In genomic region chr22:17368727-17369552, GRCh38 we compare ENCODE assay signal across 1 cellular context.
TF ChIP-seq lines count a peak whose summit lies in the region.

TSS of gene CECR2 (plus strand) at chr22:17369460. CDS start at chr22:17369784, 324 bp downstream.

TF ChIP-seq in H1, 55 proteins besides CTCF, POLR2A, EP300 and RAD21 (continued from another document):
- TF ChIP-seq BACH1 (IDR thresholded peaks at IDR 0.05; ENCODE audit: low read length) (0 out of 2 replicates have a peak, but pooled peaks have one; percentile 16), POU5F1 (IDR thresholded peaks at IDR 0.05; ENCODE audit: low read depth, low read length) (no peak), RFX5 (IDR thresholded peaks at IDR 0.05; ENCODE audit: borderline replicate concordance, low read depth, low read length) (no peak), CEBPB (IDR thresholded peaks at IDR 0.05; ENCODE audit: low read depth, low read length) (no peak), TAF7 (optimal IDR thresholded peaks at IDR 0.05; ENCODE audit: borderline replicate concordance, low read depth, low read length) (peak; percentile 71), SP1 (IDR thresholded peaks at IDR 0.05; ENCODE audit: low read depth, low read length) (0 out of 2 replicates have a peak, but pooled peaks have one; percentile 45), CREB1 (IDR thresholded peaks at IDR 0.05) (no peak), SIRT6 (IDR thresholded peaks at IDR 0.05; ENCODE audit: low read length) (no peak), JUN (IDR thresholded peaks at IDR 0.05; ENCODE audit: low read depth, low read length) (no peak), TCF12 (IDR thresholded peaks at IDR 0.05; ENCODE audit: low read depth, low read length) (no peak), USF2 (IDR thresholded peaks at IDR 0.05; ENCODE audit: low read length) (peak; percentile 4; the same call in 1 of the 2 replicates), HDAC6 (IDR thresholded peaks at IDR 0.05; ENCODE audit: low read depth, low read length) (no peak), SAP30 (IDR thresholded peaks at IDR 0.05; ENCODE audit: insufficient read depth, insufficient replicate concordance, low read length) (peak; percentile 76), BRCA1 (IDR thresholded peaks at IDR 0.05; ENCODE audit: low read depth, low read length) (no peak), SIX5 (IDR thresholded peaks at IDR 0.05; ENCODE audit: low read depth, low read length) (no peak), CTBP2 (IDR thresholded peaks at IDR 0.05; ENCODE audit: borderline replicate concordance, insufficient read depth, insufficient read length, low read length) (no peak), EZH2 (IDR thresholded peaks at IDR 0.05; ENCODE audit: low read depth, low read length, severe bottlenecking) (no peak), SIN3A (conservative IDR thresholded peaks at IDR 0.05 in 1 of 2, IDR thresholded peaks at IDR 0.05 in 1 of 2; ENCODE audit: low read depth in 1 of 2, low read length in 2 of 2) (peak; percentile 17 to 82; a peak in 3 of 4 replicates), ZNF274 (IDR thresholded peaks at IDR 0.05; ENCODE audit: borderline replicate concordance, extremely low read depth, low read length) (no peak), ATF2 (IDR thresholded peaks at IDR 0.05; ENCODE audit: low read length) (no peak), KDM5A (IDR thresholded peaks at IDR 0.05; ENCODE audit: low read length) (no peak), EGR1 (IDR thresholded peaks at IDR 0.05; ENCODE audit: borderline replicate concordance, low read depth, low read length) (peak; percentile 31; the same call in 1 of the 2 replicates), PHF8 (conservative IDR thresholded peaks at IDR 0.05; ENCODE audit: low read depth, low read length) (peak; percentile 60; the same call in 1 of the 2 replicates), FOSL1 (IDR thresholded peaks at IDR 0.05; ENCODE audit: insufficient read depth, low read depth, low read length) (no peak), CBX5 (IDR thresholded peaks at IDR 0.05; ENCODE audit: low read depth, low read length) (no peak), KDM4A (IDR thresholded peaks at IDR 0.05; ENCODE audit: low read depth, low read length, severe bottlenecking) (peak; percentile 25), MAFK (IDR thresholded peaks at IDR 0.05; ENCODE audit: low read depth, low read length) (no peak), NRF1 (IDR thresholded peaks at IDR 0.05; ENCODE audit: low read depth, low read length) (no peak), CHD1 (IDR thresholded peaks at IDR 0.05; ENCODE audit: low read depth, low read length) (peak; percentile 77; the same call in 1 of the 2 replicates), ASH2L (IDR thresholded peaks at IDR 0.05; ENCODE audit: low read length) (peak; percentile 87), SP4 (IDR thresholded peaks at IDR 0.05; ENCODE audit: low read length) (no peak), RXRA (IDR thresholded peaks at IDR 0.05; ENCODE audit: insufficient read depth, low read depth, low read length) (no peak), GTF2F1 (IDR thresholded peaks at IDR 0.05; ENCODE audit: borderline replicate concordance, low read depth, low read length) (no peak), E2F6 (IDR thresholded peaks at IDR 0.05) (peak; percentile 84), TBP (IDR thresholded peaks at IDR 0.05; ENCODE audit: low read depth, low read length) (peak; percentile 61; the same call in 1 of the 2 replicates), POLR2AphosphoS5 (IDR thresholded peaks at IDR 0.05; ENCODE audit: low read depth, low read length) (peak; percentile 79; the same call in 1 of the 2 replicates), SRF (IDR thresholded peaks at IDR 0.05; ENCODE audit: low read depth, low read length) (no peak), MAX (IDR thresholded peaks at IDR 0.05) (peak; percentile 78), JUND (IDR thresholded peaks at IDR 0.05; ENCODE audit: low read length) (peak; percentile 78), RNF2 (IDR thresholded peaks at IDR 0.05; ENCODE audit: borderline replicate concordance, low read depth, low read length, missing control alignments, poor library complexity, severe bottlenecking) (no peak), BCL11A (IDR thresholded peaks at IDR 0.05; ENCODE audit: low read depth in 2 of 2, low read length in 2 of 2) (no peak), YY1 (IDR thresholded peaks at IDR 0.05; ENCODE audit: low read depth, low read length) (no peak), HDAC2 (IDR thresholded peaks at IDR 0.05; ENCODE audit: borderline replicate concordance in 1 of 2, low read depth in 2 of 2, low read length in 2 of 2) (peak in 1 of 2 experiments; percentile 90; a peak in 1 of 4 replicates), NANOG (IDR thresholded peaks at IDR 0.05; ENCODE audit: insufficient read depth, low read depth, low read length, poor library complexity, severe bottlenecking) (no peak), GABPA (IDR thresholded peaks at IDR 0.05; ENCODE audit: borderline replicate concordance, insufficient read depth, low read length) (no peak), TEAD4 (IDR thresholded peaks at IDR 0.05; ENCODE audit: low read depth, low read length) (no peak), KDM1A (IDR thresholded peaks at IDR 0.05; ENCODE audit: borderline replicate concordance, low read length) (no peak), SP2 (IDR thresholded peaks at IDR 0.05; ENCODE audit: low read length) (no peak), SUZ12 (IDR thresholded peaks at IDR 0.05; ENCODE audit: low read length) (no peak), CBX8 (IDR thresholded peaks at IDR 0.05; ENCODE audit: borderline replicate concordance, low read depth, low read length) (no peak), RBBP5 (IDR thresholded peaks at IDR 0.05; ENCODE audit: borderline replicate concordance, low read depth, low read length) (peak; percentile 64; the same call in 1 of the 2 replicates), CHD2 (IDR thresholded peaks at IDR 0.05; ENCODE audit: low read length) (peak; percentile 34; the same call in 1 of the 2 replicates)
- TF ChIP-seq, protein P1, sequence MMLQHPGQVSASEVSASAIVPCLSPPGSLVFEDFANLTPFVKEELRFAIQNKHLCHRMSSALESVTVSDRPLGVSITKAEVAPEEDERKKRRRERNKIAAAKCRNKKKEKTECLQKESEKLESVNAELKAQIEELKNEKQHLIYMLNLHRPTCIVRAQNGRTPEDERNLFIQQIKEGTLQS (IDR thresholded peaks at IDR 0.05; ENCODE audit: insufficient read depth, low read depth, low read length), result no peak
- TF ChIP-seq, protein P2, sequence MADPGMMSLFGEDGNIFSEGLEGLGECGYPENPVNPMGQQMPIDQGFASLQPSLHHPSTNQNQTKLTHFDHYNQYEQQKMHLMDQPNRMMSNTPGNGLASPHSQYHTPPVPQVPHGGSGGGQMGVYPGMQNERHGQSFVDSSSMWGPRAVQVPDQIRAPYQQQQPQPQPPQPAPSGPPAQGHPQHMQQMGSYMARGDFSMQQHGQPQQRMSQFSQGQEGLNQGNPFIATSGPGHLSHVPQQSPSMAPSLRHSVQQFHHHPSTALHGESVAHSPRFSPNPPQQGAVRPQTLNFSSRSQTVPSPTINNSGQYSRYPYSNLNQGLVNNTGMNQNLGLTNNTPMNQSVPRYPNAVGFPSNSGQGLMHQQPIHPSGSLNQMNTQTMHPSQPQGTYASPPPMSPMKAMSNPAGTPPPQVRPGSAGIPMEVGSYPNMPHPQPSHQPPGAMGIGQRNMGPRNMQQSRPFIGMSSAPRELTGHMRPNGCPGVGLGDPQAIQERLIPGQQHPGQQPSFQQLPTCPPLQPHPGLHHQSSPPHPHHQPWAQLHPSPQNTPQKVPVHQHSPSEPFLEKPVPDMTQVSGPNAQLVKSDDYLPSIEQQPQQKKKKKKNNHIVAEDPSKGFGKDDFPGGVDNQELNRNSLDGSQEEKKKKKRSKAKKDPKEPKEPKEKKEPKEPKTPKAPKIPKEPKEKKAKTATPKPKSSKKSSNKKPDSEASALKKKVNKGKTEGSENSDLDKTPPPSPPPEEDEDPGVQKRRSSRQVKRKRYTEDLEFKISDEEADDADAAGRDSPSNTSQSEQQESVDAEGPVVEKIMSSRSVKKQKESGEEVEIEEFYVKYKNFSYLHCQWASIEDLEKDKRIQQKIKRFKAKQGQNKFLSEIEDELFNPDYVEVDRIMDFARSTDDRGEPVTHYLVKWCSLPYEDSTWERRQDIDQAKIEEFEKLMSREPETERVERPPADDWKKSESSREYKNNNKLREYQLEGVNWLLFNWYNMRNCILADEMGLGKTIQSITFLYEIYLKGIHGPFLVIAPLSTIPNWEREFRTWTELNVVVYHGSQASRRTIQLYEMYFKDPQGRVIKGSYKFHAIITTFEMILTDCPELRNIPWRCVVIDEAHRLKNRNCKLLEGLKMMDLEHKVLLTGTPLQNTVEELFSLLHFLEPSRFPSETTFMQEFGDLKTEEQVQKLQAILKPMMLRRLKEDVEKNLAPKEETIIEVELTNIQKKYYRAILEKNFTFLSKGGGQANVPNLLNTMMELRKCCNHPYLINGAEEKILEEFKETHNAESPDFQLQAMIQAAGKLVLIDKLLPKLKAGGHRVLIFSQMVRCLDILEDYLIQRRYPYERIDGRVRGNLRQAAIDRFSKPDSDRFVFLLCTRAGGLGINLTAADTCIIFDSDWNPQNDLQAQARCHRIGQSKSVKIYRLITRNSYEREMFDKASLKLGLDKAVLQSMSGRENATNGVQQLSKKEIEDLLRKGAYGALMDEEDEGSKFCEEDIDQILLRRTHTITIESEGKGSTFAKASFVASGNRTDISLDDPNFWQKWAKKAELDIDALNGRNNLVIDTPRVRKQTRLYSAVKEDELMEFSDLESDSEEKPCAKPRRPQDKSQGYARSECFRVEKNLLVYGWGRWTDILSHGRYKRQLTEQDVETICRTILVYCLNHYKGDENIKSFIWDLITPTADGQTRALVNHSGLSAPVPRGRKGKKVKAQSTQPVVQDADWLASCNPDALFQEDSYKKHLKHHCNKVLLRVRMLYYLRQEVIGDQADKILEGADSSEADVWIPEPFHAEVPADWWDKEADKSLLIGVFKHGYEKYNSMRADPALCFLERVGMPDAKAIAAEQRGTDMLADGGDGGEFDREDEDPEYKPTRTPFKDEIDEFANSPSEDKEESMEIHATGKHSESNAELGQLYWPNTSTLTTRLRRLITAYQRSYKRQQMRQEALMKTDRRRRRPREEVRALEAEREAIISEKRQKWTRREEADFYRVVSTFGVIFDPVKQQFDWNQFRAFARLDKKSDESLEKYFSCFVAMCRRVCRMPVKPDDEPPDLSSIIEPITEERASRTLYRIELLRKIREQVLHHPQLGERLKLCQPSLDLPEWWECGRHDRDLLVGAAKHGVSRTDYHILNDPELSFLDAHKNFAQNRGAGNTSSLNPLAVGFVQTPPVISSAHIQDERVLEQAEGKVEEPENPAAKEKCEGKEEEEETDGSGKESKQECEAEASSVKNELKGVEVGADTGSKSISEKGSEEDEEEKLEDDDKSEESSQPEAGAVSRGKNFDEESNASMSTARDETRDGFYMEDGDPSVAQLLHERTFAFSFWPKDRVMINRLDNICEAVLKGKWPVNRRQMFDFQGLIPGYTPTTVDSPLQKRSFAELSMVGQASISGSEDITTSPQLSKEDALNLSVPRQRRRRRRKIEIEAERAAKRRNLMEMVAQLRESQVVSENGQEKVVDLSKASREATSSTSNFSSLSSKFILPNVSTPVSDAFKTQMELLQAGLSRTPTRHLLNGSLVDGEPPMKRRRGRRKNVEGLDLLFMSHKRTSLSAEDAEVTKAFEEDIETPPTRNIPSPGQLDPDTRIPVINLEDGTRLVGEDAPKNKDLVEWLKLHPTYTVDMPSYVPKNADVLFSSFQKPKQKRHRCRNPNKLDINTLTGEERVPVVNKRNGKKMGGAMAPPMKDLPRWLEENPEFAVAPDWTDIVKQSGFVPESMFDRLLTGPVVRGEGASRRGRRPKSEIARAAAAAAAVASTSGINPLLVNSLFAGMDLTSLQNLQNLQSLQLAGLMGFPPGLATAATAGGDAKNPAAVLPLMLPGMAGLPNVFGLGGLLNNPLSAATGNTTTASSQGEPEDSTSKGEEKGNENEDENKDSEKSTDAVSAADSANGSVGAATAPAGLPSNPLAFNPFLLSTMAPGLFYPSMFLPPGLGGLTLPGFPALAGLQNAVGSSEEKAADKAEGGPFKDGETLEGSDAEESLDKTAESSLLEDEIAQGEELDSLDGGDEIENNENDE (IDR thresholded peaks at IDR 0.05; ENCODE audit: insufficient replicate concordance, low read length), result no peak
